Comparison of ENCODE assay signal across 12 cellular contexts in the genomic region with DNA sequence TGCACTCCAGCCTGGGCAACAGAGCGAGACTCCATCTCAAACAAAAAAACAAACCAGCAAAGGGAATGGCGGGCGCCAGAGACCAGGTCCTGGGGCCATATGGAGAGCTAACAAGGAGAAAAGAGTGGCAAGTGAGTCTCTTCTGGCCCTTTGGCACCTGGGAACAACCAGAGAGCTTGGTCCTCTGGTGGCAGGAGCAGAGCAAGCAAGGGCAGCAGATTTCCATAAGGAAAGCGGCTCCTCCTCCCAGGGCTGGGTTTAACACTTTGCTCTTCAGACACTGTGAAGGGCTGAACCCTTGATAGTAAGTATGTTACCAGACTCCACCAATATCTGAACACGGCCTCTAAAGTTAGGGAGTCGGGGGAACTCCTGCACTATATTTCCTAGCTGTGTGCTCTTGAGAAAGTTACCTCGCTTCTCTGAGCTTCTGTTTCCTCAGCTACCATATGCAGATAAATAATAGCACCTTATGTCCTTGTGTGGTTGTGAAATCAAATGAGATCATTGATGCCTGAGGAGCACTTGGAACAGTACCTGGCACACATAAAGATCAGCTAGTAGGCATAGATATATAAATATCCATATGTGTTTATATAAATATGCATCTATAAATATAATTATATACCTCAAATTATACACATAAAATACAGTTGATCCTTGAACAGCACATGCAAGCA. TPM values are rescaled to one million over a fixed set of nuclear protein-coding genes. Genes with fewer than 3 reads are reported as not detected.
DNase-seq lines count a peak whose midpoint lies in the region; ATAC-seq and TF ChIP-seq lines count a peak whose summit lies in the region.
"Had no signal": no experiment of that assay in that cellular context is flagged by ENCODE, and none has a peak within 500 bp of the region (broad histone marks: within the 10 kb centered on the region; RNA-seq: fewer than 3 reads in every experiment).

No MANE protein-coding gene starts in this region.

- H2AFZ ChIP-seq in neuronal stem cell (ENCODE audit: low read length), result no peak overlapping the region

- no peak for ATAC-seq in HG03095 (IDR thresholded peaks at IDR 0.05; ENCODE audit: unreplicated experiment)
- no peak for ATAC-seq in HG02970 (IDR thresholded peaks at IDR 0.05; ENCODE audit: low FRiP score, unreplicated experiment)
- ATAC-seq: effector memory CD8-positive, alpha-beta T cell had no signal

- no peak overlapping the region for H3K18ac ChIP-seq in neuronal stem cell (ENCODE audit: low read length)

- H3K4me1 ChIP-seq in esophagus squamous epithelium (peaks cover 43 to 87% (median 45%) of the 10 kb centered on the region in 3 donors), sigmoid colon (peaks cover 0 to 36% (median 30%) of the 10 kb centered on the region in 4 donors), neuronal stem cell (ENCODE audit: control insufficient read depth in 2 of 2, insufficient read depth in 1 of 2, low read depth in 1 of 2, low read length in 2 of 2) (peaks cover 31 to 35% of the 10 kb centered on the region in 2 donors)

- DNase-seq in DMS114 treated with DMSO at 0.1 percent for 48 hours (lab: John Stamatoyannopoulos, UW; ENCODE audit: unreplicated experiment) (peak; percentile 17), RKO (ENCODE audit: low spot score) (peak; percentile 39), esophagus squamous epithelium (lab: John Stamatoyannopoulos, UW) (no peak), sigmoid colon (peak; percentile 45), neuronal stem cell (ENCODE audit: low spot score) (no peak)
- no peak for DNase-seq in activated CD8-positive, alpha-beta memory T cell treated with anti-CD3 and anti-CD28 coated beads, Interleukin-2, amount 50 U/mL, for 4 hours
- DNase-seq: effector memory CD8-positive, alpha-beta T cell; EL; Karpas-422; T1000 had no signal

- no peak overlapping the region for H2AK5ac ChIP-seq in neuronal stem cell (ENCODE audit: low read depth, low read length)

- H3K4me3 ChIP-seq in esophagus squamous epithelium (no peak overlapping the region), sigmoid colon (no peak overlapping the region), neuronal stem cell (ENCODE audit: low read length in 2 of 2) (no peak overlapping the region)

- no peak overlapping the region for H2BK5ac ChIP-seq in neuronal stem cell (ENCODE audit: low read length)

- H3K23ac ChIP-seq in neuronal stem cell (ENCODE audit: low read depth, low read length, poor library complexity), result no peak overlapping the region

- H2BK15ac ChIP-seq in neuronal stem cell (ENCODE audit: low read length), result no peak overlapping the region

- WGBS in esophagus squamous epithelium, 2 donors, result 58 to 62% methylated on average over 7 of the region's 7 CpGs
- 59 to 65% methylated on average over 7 of the region's 7 CpGs for WGBS in sigmoid colon, 2 donors
- WGBS in neuronal stem cell (ENCODE audit: extremely low coverage in 2 of 2, insufficient read length in 2 of 2, insufficient replicate concordance in 1 of 2), 2 donors, result no CpG with 5 or more reads among the region's 7 CpGs

- no peak overlapping the region for H2BK12ac ChIP-seq in neuronal stem cell (ENCODE audit: low read length)

- TF ChIP-seq CTCF in esophagus squamous epithelium (IDR thresholded peaks at IDR 0.05) (peak in 2 of 6 experiments; percentile 12 to 45), sigmoid colon (IDR thresholded peaks at IDR 0.05) (no peak)

- H3K9ac ChIP-seq in neuronal stem cell (ENCODE audit: low read depth, low read length, poor library complexity), result no peak overlapping the region

- TF ChIP-seq POLR2A in esophagus squamous epithelium (IDR thresholded peaks at IDR 0.05) (no peak), sigmoid colon (IDR thresholded peaks at IDR 0.05) (no peak)

- H4K8ac ChIP-seq in neuronal stem cell (ENCODE audit: low read depth, low read length), result no peak overlapping the region

- H3K4ac ChIP-seq in neuronal stem cell (ENCODE audit: low read length), result no peak overlapping the region

- H3K9me3 ChIP-seq in esophagus squamous epithelium, result no peaks in the 10 kb centered on the region
- no peaks in the 10 kb centered on the region for H3K9me3 ChIP-seq in sigmoid colon
- no peaks in the 10 kb centered on the region for H3K9me3 ChIP-seq in neuronal stem cell (replicated peaks in 1 of 2; ENCODE audit: control insufficient read depth in 2 of 2, insufficient read depth in 1 of 2, low read depth in 1 of 2, low read length in 2 of 2)

- H3K36me3 ChIP-seq in esophagus squamous epithelium (no peaks in the 10 kb centered on the region), sigmoid colon (no peaks in the 10 kb centered on the region), neuronal stem cell (replicated peaks in 1 of 2; ENCODE audit: control insufficient read depth in 2 of 2, insufficient read depth in 2 of 2, low read length in 2 of 2) (no peaks in the 10 kb centered on the region)

- H3K79me1 ChIP-seq in neuronal stem cell (ENCODE audit: low read depth, low read length), result no peaks in the 10 kb centered on the region

- peak overlapping the region; percentile 92 to 99 (median 96) for H3K27ac ChIP-seq in esophagus squamous epithelium
- H3K27ac ChIP-seq in sigmoid colon, result peak overlapping the region in 3 of 4 donors; percentile 90 to 93 (median 92)
- H3K27ac ChIP-seq in neuronal stem cell (replicated peaks; ENCODE audit: low read length), result no peak overlapping the region

- H3K27me3 ChIP-seq in esophagus squamous epithelium (no peaks in the 10 kb centered on the region), sigmoid colon (no peaks in the 10 kb centered on the region), neuronal stem cell (ENCODE audit: control insufficient read depth in 3 of 3, insufficient read depth in 3 of 3, low read depth in 1 of 3, low read length in 3 of 3) (peaks cover 0 to 10% (median 9%) of the 10 kb centered on the region in 3 experiments)

- TF ChIP-seq EP300 in sigmoid colon (IDR thresholded peaks at IDR 0.05), result no peak

- H4K91ac ChIP-seq in neuronal stem cell (ENCODE audit: low read depth, low read length, poor library complexity), result no peak overlapping the region

- no peak overlapping the region for H3K4me2 ChIP-seq in neuronal stem cell (ENCODE audit: insufficient read depth, low read length, poor library complexity, severe bottlenecking)

- no peak overlapping the region for H3K14ac ChIP-seq in neuronal stem cell (ENCODE audit: low read length)

- intact Hi-C loops in esophagus squamous epithelium (cut with DNase I) (loop anchor here (5.0 kb wide), 1 partner anchor 45 kb away; no protein-coding TSS in a partner anchor), sigmoid colon (cut with DNase I) (no loop called here)

- no peak overlapping the region for H2BK120ac ChIP-seq in neuronal stem cell (ENCODE audit: low read depth, low read length)

RNA-seq across cellular contexts. Expression of a gene that starts 33.4 kb away (rescaled TPM):
- total RNA-seq in esophagus squamous epithelium (10 to 100 TPM; 13.9 to 61.7 (median 29.2) TPM), sigmoid colon (1 to 10 TPM in 1 of 4 donors, under 1 TPM in 1, not detected in 2; 0.99 to 2.5 TPM)
- 100 to 1,000 TPM in 1 of 3 donors, 10 to 100 TPM in 2; 61.3 to 146 (median 93.6) TPM for polyA plus RNA-seq in sigmoid colon
- 1.2 TPM for polyA plus RNA-seq in neuronal stem cell (2013, experiment 1 of 2)
- 1.3 TPM for polyA plus RNA-seq in neuronal stem cell (2013, experiment 2 of 2)

Comparison
In these comparisons a context has a peak if more than half of its experiments do, and no peak if none do; other contexts are left out.
1. DNase-seq: peak in DMS114 treated with DMSO at 0.1 percent for 48 hours (single experiment), RKO (single experiment) and sigmoid colon (single experiment); none in esophagus squamous epithelium (single experiment), activated CD8-positive, alpha-beta memory T cell treated with anti-CD3 and anti-CD28 coated beads, Interleukin-2, amount 50 U/mL, for 4 hours (single experiment) and neuronal stem cell (single experiment).
2. RNA of a gene that starts 33.4 kb away (total RNA-seq): 13.9 to 61.7 TPM in esophagus squamous epithelium; 0.99 to 2.5 TPM in sigmoid colon; every median in the first group is over 4 times any median in the second.